In the genomic region with DNA sequence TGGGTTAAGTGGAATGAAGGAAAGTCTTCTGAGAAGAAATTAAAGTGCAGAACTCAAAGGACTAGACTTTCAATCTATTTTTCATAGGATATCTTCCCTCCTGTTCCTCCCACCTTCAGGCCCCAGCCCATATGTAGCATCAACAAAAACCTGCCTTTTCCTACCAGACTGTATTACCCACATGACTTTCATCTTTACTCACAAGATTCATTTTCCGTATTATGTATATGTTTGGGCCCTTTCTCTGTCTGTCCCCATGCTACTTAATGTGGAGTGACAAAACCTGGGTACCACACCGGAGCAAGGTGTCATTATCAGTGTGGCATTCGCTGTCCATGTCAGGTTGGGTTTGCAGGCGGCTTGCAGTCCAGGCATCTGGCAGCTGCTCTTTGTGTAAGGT, we compare ENCODE assay signal across 2 cellular contexts.
TF ChIP-seq lines count a peak whose summit lies in the region.

No MANE protein-coding gene starts in this region.

TF ChIP-seq in GM12878, 131 proteins besides CTCF, POLR2A, EP300 and RAD21 (continued from another document):
- TF ChIP-seq, protein P1, sequence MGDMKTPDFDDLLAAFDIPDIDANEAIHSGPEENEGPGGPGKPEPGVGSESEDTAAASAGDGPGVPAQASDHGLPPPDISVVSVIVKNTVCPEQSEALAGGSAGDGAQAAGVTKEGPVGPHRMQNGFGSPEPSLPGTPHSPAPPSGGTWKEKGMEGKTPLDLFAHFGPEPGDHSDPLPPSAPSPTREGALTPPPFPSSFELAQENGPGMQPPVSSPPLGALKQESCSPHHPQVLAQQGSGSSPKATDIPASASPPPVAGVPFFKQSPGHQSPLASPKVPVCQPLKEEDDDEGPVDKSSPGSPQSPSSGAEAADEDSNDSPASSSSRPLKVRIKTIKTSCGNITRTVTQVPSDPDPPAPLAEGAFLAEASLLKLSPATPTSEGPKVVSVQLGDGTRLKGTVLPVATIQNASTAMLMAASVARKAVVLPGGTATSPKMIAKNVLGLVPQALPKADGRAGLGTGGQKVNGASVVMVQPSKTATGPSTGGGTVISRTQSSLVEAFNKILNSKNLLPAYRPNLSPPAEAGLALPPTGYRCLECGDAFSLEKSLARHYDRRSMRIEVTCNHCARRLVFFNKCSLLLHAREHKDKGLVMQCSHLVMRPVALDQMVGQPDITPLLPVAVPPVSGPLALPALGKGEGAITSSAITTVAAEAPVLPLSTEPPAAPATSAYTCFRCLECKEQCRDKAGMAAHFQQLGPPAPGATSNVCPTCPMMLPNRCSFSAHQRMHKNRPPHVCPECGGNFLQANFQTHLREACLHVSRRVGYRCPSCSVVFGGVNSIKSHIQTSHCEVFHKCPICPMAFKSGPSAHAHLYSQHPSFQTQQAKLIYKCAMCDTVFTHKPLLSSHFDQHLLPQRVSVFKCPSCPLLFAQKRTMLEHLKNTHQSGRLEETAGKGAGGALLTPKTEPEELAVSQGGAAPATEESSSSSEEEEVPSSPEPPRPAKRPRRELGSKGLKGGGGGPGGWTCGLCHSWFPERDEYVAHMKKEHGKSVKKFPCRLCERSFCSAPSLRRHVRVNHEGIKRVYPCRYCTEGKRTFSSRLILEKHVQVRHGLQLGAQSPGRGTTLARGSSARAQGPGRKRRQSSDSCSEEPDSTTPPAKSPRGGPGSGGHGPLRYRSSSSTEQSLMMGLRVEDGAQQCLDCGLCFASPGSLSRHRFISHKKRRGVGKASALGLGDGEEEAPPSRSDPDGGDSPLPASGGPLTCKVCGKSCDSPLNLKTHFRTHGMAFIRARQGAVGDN (IDR thresholded peaks at IDR 0.05), result no peak
- TF ChIP-seq, protein P2, sequence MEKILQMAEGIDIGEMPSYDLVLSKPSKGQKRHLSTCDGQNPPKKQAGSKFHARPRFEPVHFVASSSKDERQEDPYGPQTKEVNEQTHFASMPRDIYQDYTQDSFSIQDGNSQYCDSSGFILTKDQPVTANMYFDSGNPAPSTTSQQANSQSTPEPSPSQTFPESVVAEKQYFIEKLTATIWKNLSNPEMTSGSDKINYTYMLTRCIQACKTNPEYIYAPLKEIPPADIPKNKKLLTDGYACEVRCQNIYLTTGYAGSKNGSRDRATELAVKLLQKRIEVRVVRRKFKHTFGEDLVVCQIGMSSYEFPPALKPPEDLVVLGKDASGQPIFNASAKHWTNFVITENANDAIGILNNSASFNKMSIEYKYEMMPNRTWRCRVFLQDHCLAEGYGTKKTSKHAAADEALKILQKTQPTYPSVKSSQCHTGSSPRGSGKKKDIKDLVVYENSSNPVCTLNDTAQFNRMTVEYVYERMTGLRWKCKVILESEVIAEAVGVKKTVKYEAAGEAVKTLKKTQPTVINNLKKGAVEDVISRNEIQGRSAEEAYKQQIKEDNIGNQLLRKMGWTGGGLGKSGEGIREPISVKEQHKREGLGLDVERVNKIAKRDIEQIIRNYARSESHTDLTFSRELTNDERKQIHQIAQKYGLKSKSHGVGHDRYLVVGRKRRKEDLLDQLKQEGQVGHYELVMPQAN (conservative IDR thresholded peaks at IDR 0.05), result no peak
- no peak for TF ChIP-seq ASH2L (IDR thresholded peaks at IDR 0.05; ENCODE audit: borderline replicate concordance, low read depth)
- no peak for TF ChIP-seq MLLT1 (IDR thresholded peaks at IDR 0.05)
- TF ChIP-seq POU2F2 (IDR thresholded peaks at IDR 0.05; ENCODE audit: borderline replicate concordance, low read depth, low read length), result no peak

TF ChIP-seq in neural cell, 6 proteins besides CTCF, POLR2A, EP300 and RAD21 (continued from another document):
- TF ChIP-seq REST (IDR thresholded peaks at IDR 0.05; ENCODE audit: borderline replicate concordance), result no peak
